In the genomic region with DNA sequence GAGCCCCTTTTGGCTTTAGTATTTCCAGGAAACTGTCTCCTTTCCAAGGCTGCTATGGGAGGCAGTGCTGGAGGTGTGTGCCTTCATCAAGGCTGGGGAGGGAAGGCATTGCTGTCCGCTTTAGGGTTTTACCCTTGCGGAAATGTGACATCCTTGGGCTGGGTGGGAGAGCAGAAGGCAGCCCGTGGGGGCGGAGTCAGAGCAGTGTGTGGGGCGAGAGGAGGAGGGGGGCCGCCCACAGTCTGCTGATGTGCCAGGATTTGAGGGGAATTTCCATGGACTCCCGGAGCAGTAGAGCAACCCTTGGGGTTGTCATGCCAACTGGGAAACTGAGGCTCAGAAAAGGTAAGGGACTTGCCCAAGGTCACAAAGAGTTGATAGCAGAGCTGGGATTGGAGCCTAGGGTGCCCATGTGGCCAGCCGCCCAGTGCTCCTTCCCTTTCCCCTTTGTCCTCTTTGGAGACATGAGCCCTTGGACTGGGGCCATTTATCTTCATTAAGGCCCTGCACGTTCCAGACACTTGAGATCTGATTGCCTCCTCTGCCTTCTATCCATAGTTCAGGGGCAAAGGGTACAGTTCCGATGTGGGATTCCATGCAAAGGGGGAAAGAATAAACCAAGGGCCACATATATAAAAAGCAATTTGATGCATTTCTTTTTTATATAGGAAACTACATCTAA, we compare ENCODE assay signal across 21 cellular contexts. TPM values are rescaled to one million over a fixed set of nuclear protein-coding genes. Genes with fewer than 3 reads are reported as not detected.
DNase-seq lines count a peak whose midpoint lies in the region; ATAC-seq and TF ChIP-seq lines count a peak whose summit lies in the region.
"Had no signal": no experiment of that assay in that cellular context is flagged by ENCODE, and none has a peak within 500 bp of the region (broad histone marks: within the 10 kb centered on the region; RNA-seq: fewer than 3 reads in every experiment).

No MANE protein-coding gene starts in this region.

- ATAC-seq in heart left ventricle = peak in 1 of 4 donors; percentile 63
- ATAC-seq in gastroesophageal sphincter = no peak
- ATAC-seq in psoas muscle = no peak
- ATAC-seq in GM21576 (IDR thresholded peaks at IDR 0.05; ENCODE audit: unreplicated experiment) = no peak
- ATAC-seq in HG02571 (IDR thresholded peaks at IDR 0.05; ENCODE audit: unreplicated experiment) = no peak
- ATAC-seq: activated CD8-positive, alpha-beta T cell treated with anti-CD3 and anti-CD28 coated beads, Interleukin-2, amount 10 ng/mL, durations not matched to agents 7 days and 5 days had no signal

- no peak overlapping the region for H3K4me3 ChIP-seq in heart left ventricle
- no peak overlapping the region for H3K4me3 ChIP-seq in gastroesophageal sphincter
- no peak overlapping the region for H3K4me3 ChIP-seq in psoas muscle
- H3K4me3 ChIP-seq in vagina = no peak overlapping the region
- H3K4me3 ChIP-seq: breast epithelium, right lobe of liver, thoracic aorta had no signal

- H3K36me3 ChIP-seq in heart left ventricle (no peaks in the 10 kb centered on the region), gastroesophageal sphincter (no peaks in the 10 kb centered on the region), psoas muscle (ENCODE audit: insufficient read depth in 1 of 2, low read depth in 1 of 2) (no peaks in the 10 kb centered on the region), vagina (no peaks in the 10 kb centered on the region)
- H3K36me3 ChIP-seq: breast epithelium, right lobe of liver, thoracic aorta had no signal

- peak overlapping the region in 10 of 12 donors; percentile 14 to 92 (median 40) for H3K27ac ChIP-seq in heart left ventricle
- peak overlapping the region; percentile 56 to 93 (median 88) for H3K27ac ChIP-seq in gastroesophageal sphincter
- peak overlapping the region; percentile 89 for H3K27ac ChIP-seq in psoas muscle
- peak overlapping the region; percentile 18 for H3K27ac ChIP-seq in vagina
- H3K27ac ChIP-seq: thoracic aorta had no signal

- TF ChIP-seq POLR2A in heart left ventricle (IDR thresholded peaks at IDR 0.05) (no peak), gastroesophageal sphincter (IDR thresholded peaks at IDR 0.05) (no peak), vagina (IDR thresholded peaks at IDR 0.05) (no peak)

- DNase-seq in heart left ventricle (peak in 1 of 5 donors; percentile 38), cardiac septum (ENCODE audit: low spot score) (no peak), psoas muscle (no peak), vagina (ENCODE audit: extremely low spot score in 2 of 2) (no peak), SHP77 (lab: John Stamatoyannopoulos, UW) (no peak)
- DNase-seq: activated CD4-positive, CD25-positive, alpha-beta regulatory T cell; activated CD8-positive, alpha-beta T cell treated with anti-CD3 and anti-CD28 coated beads, Interleukin-2, amount 10 ng/mL, durations not matched to agents 7 days and 5 days; activated T-cell treated with anti-CD3 and anti-CD28 coated beads, Interleukin-2, amount 50 U/mL, for 48 hours; DMS79 treated with DMSO at 0.1 percent for 48 hours; erythroblast; head of caudate nucleus; NCI-H345; right lobe of liver; stimulated activated CD4-positive, alpha-beta T cell treated with anti-CD3 and anti-CD28 coated beads, Interleukin-2, amount 100 ng/mL, for 48 hours; T-helper 2 cell had no signal

- no peak for TF ChIP-seq CTCF in heart left ventricle (IDR thresholded peaks at IDR 0.05)
- TF ChIP-seq CTCF in gastroesophageal sphincter (IDR thresholded peaks at IDR 0.05) = no peak
- TF ChIP-seq CTCF in psoas muscle (IDR thresholded peaks at IDR 0.05) = no peak
- TF ChIP-seq CTCF in vagina (IDR thresholded peaks at IDR 0.05) = no peak

- H3K27me3 ChIP-seq in heart left ventricle (no peaks in the 10 kb centered on the region), gastroesophageal sphincter (no peaks in the 10 kb centered on the region), psoas muscle (ENCODE audit: insufficient read depth in 3 of 3, low read length in 2 of 3) (no peaks in the 10 kb centered on the region), vagina (no peaks in the 10 kb centered on the region)
- H3K27me3 ChIP-seq: breast epithelium, right lobe of liver had no signal

- H3K9me3 ChIP-seq in heart left ventricle (no peaks in the 10 kb centered on the region), gastroesophageal sphincter (no peaks in the 10 kb centered on the region), psoas muscle (no peaks in the 10 kb centered on the region), vagina (no peaks in the 10 kb centered on the region)
- H3K9me3 ChIP-seq: breast epithelium, right lobe of liver, thoracic aorta had no signal

- 52 to 67% (median 56%) methylated on average over 10 of the region's 10 CpGs for WGBS in heart left ventricle, 4 donors
- 20 to 43% methylated on average over 4 to 7 of the region's 10 CpGs for WGBS in gastroesophageal sphincter (ENCODE audit: low coverage in 1 of 2), 2 donors
- WGBS in psoas muscle, 3 donors = 43 to 49% (median 44%) methylated on average over 10 of the region's 10 CpGs

- H3K4me1 ChIP-seq in heart left ventricle (peaks cover 6 to 68% (median 48%) of the 10 kb centered on the region in 12 donors), gastroesophageal sphincter (peaks cover 10 to 98% (median 43%) of the 10 kb centered on the region in 3 donors), psoas muscle (peaks cover 69% of the 10 kb centered on the region), vagina (peaks cover 33% of the 10 kb centered on the region)
- H3K4me1 ChIP-seq: breast epithelium, right lobe of liver had no signal

- intact Hi-C loops in heart left ventricle (cut with DNase I) = no loop called here
- intact Hi-C loops in cardiac septum (cut with DNase I) = no loop called here
- intact Hi-C loops in psoas muscle (cut with DNase I) = no loop called here
- intact Hi-C loops in vagina (cut with DNase I) = no loop called here

- TF ChIP-seq EP300 in gastroesophageal sphincter (IDR thresholded peaks at IDR 0.05) = no peak

RNA-seq across cellular contexts. Expression of a gene that starts 22.2 kb away (rescaled TPM):
- total RNA-seq in heart left ventricle (10 to 100 TPM in 6 of 9 donors, 1 to 10 TPM in 3; 4.5 to 20.2 (median 11.1) TPM), cardiac septum (6.9 TPM), gastroesophageal sphincter (10 to 100 TPM; 51.9 to 66.7 (median 58.1) TPM), psoas muscle (10 to 100 TPM in 1 of 4 donors, 1 to 10 TPM in 3; 6.3 to 35.0 (median 8.6) TPM), vagina (26.5 TPM)
- polyA plus RNA-seq in heart left ventricle (10 to 100 TPM; 10.5 to 12.5 TPM), psoas muscle (10 to 100 TPM; 10.7 to 11.7 (median 11.6) TPM)
- total RNA-seq: H4 had no signal

RNA-seq across cellular contexts. Expression of a gene that starts 56.7 kb away (rescaled TPM):
- total RNA-seq in heart left ventricle (under 1 TPM in 4 of 9 donors, not detected in 5; 0.22 to 0.39 (median 0.29) TPM), cardiac septum (0.13 TPM), gastroesophageal sphincter (100 to 1,000 TPM in 2 of 4 donors, 10 to 100 TPM in 2; 37.1 to 176 (median 122) TPM), psoas muscle (under 1 TPM; 0.21 to 0.46 (median 0.23) TPM), vagina (6.1 TPM)
- polyA plus RNA-seq in heart left ventricle (under 1 TPM; 0.11 to 0.15 TPM), psoas muscle (under 1 TPM; 0.25 to 0.61 (median 0.31) TPM)
- total RNA-seq: activated CD8-positive, alpha-beta T cell treated with anti-CD3 and anti-CD28 coated beads, Interleukin-2, amount 10 ng/mL, durations not matched to agents 7 days and 5 days; H4 had no signal

Comparison
In these comparisons a context has a peak if more than half of its experiments do, and no peak if none do; other contexts are left out.
1. H3K27ac ChIP-seq: peak in every context shown above with its lines; median percentile 89 in psoas muscle; 88 in gastroesophageal sphincter; 40 in heart left ventricle; 18 in vagina.